Comparison of ENCODE assay signal across 30 cellular contexts in the genomic region with DNA sequence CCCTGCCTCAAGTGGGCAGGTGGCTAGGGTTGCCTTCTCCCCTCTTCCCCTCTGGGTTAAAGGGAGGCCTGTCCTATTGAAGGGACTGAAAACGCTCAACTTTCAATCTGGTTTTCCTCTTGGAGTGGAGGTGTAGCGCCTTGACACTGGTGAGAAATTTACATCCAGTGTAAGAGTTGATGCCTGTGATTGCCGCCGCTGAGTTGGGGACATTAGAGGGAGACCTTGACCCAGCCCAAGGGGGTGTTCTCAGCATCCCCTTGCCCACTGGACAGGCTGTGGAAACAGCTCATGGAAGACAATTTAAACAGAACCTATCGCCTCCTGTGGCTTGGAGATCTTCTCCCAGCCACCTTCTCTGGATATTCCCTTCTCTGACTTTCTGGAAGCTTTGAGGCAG.
"Had no signal": no experiment of that assay in that cellular context is flagged by ENCODE, and none has a peak within 500 bp of the region (broad histone marks: within the 10 kb centered on the region; RNA-seq: fewer than 3 reads in every experiment).

No MANE protein-coding gene starts in this region.

- H3K27ac ChIP-seq: ascending aorta, cardiac muscle cell had no signal

- H3K9me3 ChIP-seq: ascending aorta, breast epithelium, colonic mucosa had no signal

- H3K36me3 ChIP-seq: ascending aorta, breast epithelium, cardiac muscle cell, colonic mucosa had no signal

- H3K4me1 Mint-ChIP-seq: activated CD4-positive, alpha-beta memory T cell treated with anti-CD3 and anti-CD28 coated beads, Interleukin-2, amount 10 ng/mL, durations not matched to agents 7 days and 5 days; activated CD4-positive, alpha-beta T cell treated with anti-CD3 and anti-CD28 coated beads, Interleukin-2, amount 10 ng/mL, durations not matched to agents 7 days and 5 days; activated naive CD4-positive, alpha-beta T cell treated with anti-CD3 and anti-CD28 coated beads, Interleukin-2, amount 10 ng/mL, durations not matched to agents 7 days and 5 days; activated naive CD8-positive, alpha-beta T cell treated with anti-CD3 and anti-CD28 coated beads, Interleukin-2, amount 10 ng/mL, durations not matched to agents 7 days and 5 days had no signal

- DNase-seq: activated CD4-positive, alpha-beta memory T cell treated with anti-CD3 and anti-CD28 coated beads, Interleukin-2, amount 10 ng/mL, durations not matched to agents 7 days and 5 days; activated CD4-positive, alpha-beta T cell treated with anti-CD3 and anti-CD28 coated beads for 1 hour; activated CD4-positive, alpha-beta T cell treated with anti-CD3 and anti-CD28 coated beads for 4 hours; activated CD4-positive, alpha-beta T cell treated with anti-CD3 and anti-CD28 coated beads, Interleukin-2, amount 10 ng/mL, durations not matched to agents 7 days and 5 days; activated CD4-positive, alpha-beta T cell treated with anti-CD3 and anti-CD28 coated beads, Interleukin-2, amount 50 U/mL, for 4 hours; activated effector memory CD4-positive, alpha-beta T cell treated with anti-CD3 and anti-CD28 coated beads, Interleukin-2, amount 50 U/mL, for 16 hours; activated naive CD4-positive, alpha-beta T cell treated with anti-CD3 and anti-CD28 coated beads, Interleukin-2, amount 10 ng/mL, durations not matched to agents 7 days and 5 days; activated naive CD8-positive, alpha-beta T cell treated with anti-CD3 and anti-CD28 coated beads, Interleukin-2, amount 10 ng/mL, durations not matched to agents 7 days and 5 days; activated T-cell treated with anti-CD3 and anti-CD28 coated beads, Interleukin-2, amount 50 U/mL, for 1 hour; activated T-cell treated with anti-CD3 and anti-CD28 coated beads, Interleukin-2, amount 50 U/mL, for 48 hours; central memory CD4-positive, alpha-beta T cell; cerebellar nuclear complex; dorsolateral prefrontal cortex; effector memory CD4-positive, alpha-beta T cell; endodermal cell; head of caudate nucleus; T-helper 2 cell had no signal

- H3K4me3 Mint-ChIP-seq: activated CD4-positive, alpha-beta memory T cell treated with anti-CD3 and anti-CD28 coated beads, Interleukin-2, amount 10 ng/mL, durations not matched to agents 7 days and 5 days; activated CD4-positive, alpha-beta T cell treated with anti-CD3 and anti-CD28 coated beads, Interleukin-2, amount 10 ng/mL, durations not matched to agents 7 days and 5 days; activated naive CD4-positive, alpha-beta T cell treated with anti-CD3 and anti-CD28 coated beads, Interleukin-2, amount 10 ng/mL, durations not matched to agents 7 days and 5 days; activated naive CD8-positive, alpha-beta T cell treated with anti-CD3 and anti-CD28 coated beads, Interleukin-2, amount 10 ng/mL, durations not matched to agents 7 days and 5 days; activated T-helper 1 cell treated with anti-CD3 and anti-CD28 coated beads, Interleukin-12 subunit alpha, Interleukin-12 subunit beta, Interleukin-2, Interleukin-4 antibody, amounts not matched to agents 30 ng/mL and 10 ng/mL and 1 ng/mL, durations not matched to agents 14 hours and 24 hours and 36 hours; brain; dendritic cell treated with granulocyte-macrophage colony-stimulating factor and Interleukin-4, amounts not matched to agents 40 ng/mL and 50 ng/mL, for 4 days; endodermal cell; WTC11 had no signal

- H3K27me3 ChIP-seq: ascending aorta, breast epithelium, cardiac muscle cell, colonic mucosa had no signal

- H3K27ac Mint-ChIP-seq: activated CD4-positive, alpha-beta memory T cell treated with anti-CD3 and anti-CD28 coated beads, Interleukin-2, amount 10 ng/mL, durations not matched to agents 7 days and 5 days; activated CD4-positive, alpha-beta T cell treated with anti-CD3 and anti-CD28 coated beads, Interleukin-2, amount 10 ng/mL, durations not matched to agents 7 days and 5 days; activated naive CD4-positive, alpha-beta T cell treated with anti-CD3 and anti-CD28 coated beads, Interleukin-2, amount 10 ng/mL, durations not matched to agents 7 days and 5 days; activated naive CD4-positive, alpha-beta T cell treated with anti-CD3 and anti-CD28 coated beads, Interleukin-2, amount 50 U/mL, for 72 hours; activated naive CD8-positive, alpha-beta T cell treated with anti-CD3 and anti-CD28 coated beads, Interleukin-2, amount 10 ng/mL, durations not matched to agents 7 days and 5 days; activated T-helper 1 cell treated with anti-CD3 and anti-CD28 coated beads, Interleukin-12 subunit alpha, Interleukin-12 subunit beta, Interleukin-2, Interleukin-4 antibody, amounts not matched to agents 30 ng/mL and 10 ng/mL and 1 ng/mL, durations not matched to agents 14 hours and 24 hours and 36 hours; activated T-helper 2 cell treated with anti-CD3 and anti-CD28 coated beads, Interferon-gamma antibody, Interleukin-2, Interleukin-4, amounts not matched to agents 10 μg/mL and 5 μg/mL and 100 μg/mL, durations not matched to agents 14 hours and 24 hours and 36 hours; brain; dendritic cell treated with granulocyte-macrophage colony-stimulating factor and Interleukin-4, amounts not matched to agents 40 ng/mL and 50 ng/mL, for 4 days; endodermal cell; WTC11 had no signal

- H3K36me3 Mint-ChIP-seq: activated naive CD4-positive, alpha-beta T cell treated with anti-CD3 and anti-CD28 coated beads, Interleukin-2, amount 10 ng/mL, durations not matched to agents 7 days and 5 days; activated naive CD4-positive, alpha-beta T cell treated with anti-CD3 and anti-CD28 coated beads, Interleukin-2, amount 50 U/mL, for 72 hours; activated naive CD8-positive, alpha-beta T cell treated with anti-CD3 and anti-CD28 coated beads, Interleukin-2, amount 10 ng/mL, durations not matched to agents 7 days and 5 days; brain; WTC11 had no signal

- H3K4me3 ChIP-seq: ascending aorta, breast epithelium, cardiac muscle cell, colonic mucosa, dorsolateral prefrontal cortex had no signal

- ATAC-seq: activated naive CD4-positive, alpha-beta T cell treated with anti-CD3 and anti-CD28 coated beads, Interleukin-2, amount 50 U/mL, for 72 hours; esophagus mucosa; WTC11 had no signal

- FAIRE-seq: frontal cortex, TTC549 had no signal

- H3K9me3 Mint-ChIP-seq: activated CD4-positive, alpha-beta memory T cell treated with anti-CD3 and anti-CD28 coated beads, Interleukin-2, amount 10 ng/mL, durations not matched to agents 7 days and 5 days; activated CD4-positive, alpha-beta T cell treated with anti-CD3 and anti-CD28 coated beads, Interleukin-2, amount 10 ng/mL, durations not matched to agents 7 days and 5 days; activated naive CD4-positive, alpha-beta T cell treated with anti-CD3 and anti-CD28 coated beads, Interleukin-2, amount 10 ng/mL, durations not matched to agents 7 days and 5 days; activated naive CD8-positive, alpha-beta T cell treated with anti-CD3 and anti-CD28 coated beads, Interleukin-2, amount 10 ng/mL, durations not matched to agents 7 days and 5 days; activated T-helper 1 cell treated with anti-CD3 and anti-CD28 coated beads, Interleukin-12 subunit alpha, Interleukin-12 subunit beta, Interleukin-2, Interleukin-4 antibody, amounts not matched to agents 30 ng/mL and 10 ng/mL and 1 ng/mL, durations not matched to agents 14 hours and 24 hours and 36 hours; activated T-helper 2 cell treated with anti-CD3 and anti-CD28 coated beads, Interferon-gamma antibody, Interleukin-2, Interleukin-4, amounts not matched to agents 10 μg/mL and 5 μg/mL and 100 μg/mL, durations not matched to agents 14 hours and 24 hours and 36 hours; dendritic cell treated with granulocyte-macrophage colony-stimulating factor and Interleukin-4, amounts not matched to agents 40 ng/mL and 50 ng/mL, for 4 days; endodermal cell; WTC11 had no signal

- H3K27me3 Mint-ChIP-seq: activated CD4-positive, alpha-beta memory T cell treated with anti-CD3 and anti-CD28 coated beads, Interleukin-2, amount 10 ng/mL, durations not matched to agents 7 days and 5 days; activated CD4-positive, alpha-beta T cell treated with anti-CD3 and anti-CD28 coated beads, Interleukin-2, amount 10 ng/mL, durations not matched to agents 7 days and 5 days; activated naive CD4-positive, alpha-beta T cell treated with anti-CD3 and anti-CD28 coated beads, Interleukin-2, amount 10 ng/mL, durations not matched to agents 7 days and 5 days; activated naive CD8-positive, alpha-beta T cell treated with anti-CD3 and anti-CD28 coated beads, Interleukin-2, amount 10 ng/mL, durations not matched to agents 7 days and 5 days; brain; dendritic cell treated with granulocyte-macrophage colony-stimulating factor and Interleukin-4, amounts not matched to agents 40 ng/mL and 50 ng/mL, for 4 days had no signal
